Comparison of ENCODE assay signal across 8 cellular contexts in genomic region chr1:228101994-228102790, GRCh38. TPM values are rescaled to one million over a fixed set of nuclear protein-coding genes. Genes with fewer than 3 reads are reported as not detected.
DNase-seq lines count a peak whose midpoint lies in the region; ATAC-seq and TF ChIP-seq lines count a peak whose summit lies in the region.

No MANE protein-coding gene starts in this region.

- peaks cover 8% of the 10 kb centered on the region; the same call in 1 of the 2 replicates for H3K36me3 ChIP-seq in PC-9 (ENCODE audit: low read depth)
- H3K36me3 ChIP-seq in right atrium auricular region = peaks cover 47% of the 10 kb centered on the region
- H3K36me3 ChIP-seq in sigmoid colon = peaks cover 12 to 57% (median 34%) of the 10 kb centered on the region in 4 donors

- H3K9me3 ChIP-seq in PC-9 (ENCODE audit: insufficient read depth, low read depth) (no peaks in the 10 kb centered on the region), right atrium auricular region (no peaks in the 10 kb centered on the region), sigmoid colon (no peaks in the 10 kb centered on the region)

- peaks cover 55% of the 10 kb centered on the region for H3F3A ChIP-seq in PC-9 (ENCODE audit: insufficient read depth, low read depth)

- POLR2A ChIA-PET in activated CD4-positive, alpha-beta T cell treated with anti-CD3 and anti-CD28 coated beads for 36 hours (lab: Charles Lee) = interaction anchor here (0.9 to 1.3 kb wide), 4 partner anchors 10 to 63 kb away, joined by 3 to 6 read pairs (median 4); partner anchors contain the start of gene IBA57
- POLR2A ChIA-PET in PC-9 (lab: Charles Lee; ENCODE audit: unreplicated experiment) = interaction anchor here (0.5 kb wide), 1 partner anchor 20 kb away, joined by 3 read pairs; no protein-coding TSS in a partner anchor

- peak overlapping the region; percentile 89 for H3K4me3 Mint-ChIP-seq in activated CD4-positive, alpha-beta T cell treated with anti-CD3 and anti-CD28 coated beads for 36 hours
- H3K4me3 Mint-ChIP-seq in activated naive CD4-positive, alpha-beta T cell treated with anti-CD3 and anti-CD28 coated beads for 36 hours = peak overlapping the region; percentile 92

- TF ChIP-seq POLR2A in sigmoid colon (IDR thresholded peaks at IDR 0.05) = no peak

- TF ChIP-seq CTCF in PC-9 (conservative IDR thresholded peaks at IDR 0.05) (no peak; the same call in 1 of the 2 replicates), right atrium auricular region (IDR thresholded peaks at IDR 0.05) (peak in 1 of 2 donors; percentile 42), sigmoid colon (IDR thresholded peaks at IDR 0.05) (no peak)

- peak; percentile 56 for ATAC-seq in activated CD4-positive, alpha-beta T cell treated with anti-CD3 and anti-CD28 coated beads for 36 hours
- peak; percentile 2 for ATAC-seq in HG03039 (IDR thresholded peaks at IDR 0.05; ENCODE audit: unreplicated experiment)

- CTCF ChIA-PET in activated CD4-positive, alpha-beta T cell treated with anti-CD3 and anti-CD28 coated beads for 36 hours (lab: Charles Lee) = no interaction called here
- CTCF ChIA-PET in PC-9 (lab: Charles Lee) = no interaction called here
- CTCF ChIA-PET in activated naive CD4-positive, alpha-beta T cell treated with anti-CD3 and anti-CD28 coated beads for 36 hours (lab: Charles Lee) = no interaction called here

- WGBS in sigmoid colon, 2 donors = 2 to 5% methylated on average over 73 of the region's 73 CpGs

- intact Hi-C loops in activated CD4-positive, alpha-beta T cell treated with anti-CD3 and anti-CD28 coated beads for 36 hours (cut with DNase I, micrococcal nuclease) = loop anchor here (2.0 to 10.0 kb wide), 3 partner anchors 337 to 1695 kb away; partner anchors contain the start of genes JMJD4 (in 1 of the 2), PARP1 (in 1 of the 2) and SNAP47 (in 1 of the 2)
- intact Hi-C loops in PC-9 (cut with micrococcal nuclease; ENCODE audit: unreplicated experiment) = loop anchor here (2.0 kb wide), 1 partner anchor 97 kb away; no protein-coding TSS in a partner anchor
- intact Hi-C loops in activated naive CD4-positive, alpha-beta T cell treated with anti-CD3 and anti-CD28 coated beads for 36 hours (cut with micrococcal nuclease) = loop anchor here (1.0 kb wide), 1 partner anchor 39 kb away; no protein-coding TSS in a partner anchor
- intact Hi-C loops in sigmoid colon (cut with DNase I) = loop anchor here (1.0 to 2.0 kb wide), 2 partner anchors 20 to 65 kb away; partner anchors contain the start of gene ARF1

- no TSS peak for BruUV-seq in PC-9 (replicated peaks; lab: Mats Ljungman, UMichigan)

- no peaks in the 10 kb centered on the region for H3K27me3 Mint-ChIP-seq in activated CD4-positive, alpha-beta T cell treated with anti-CD3 and anti-CD28 coated beads for 36 hours
- H3K27me3 Mint-ChIP-seq in activated naive CD4-positive, alpha-beta T cell treated with anti-CD3 and anti-CD28 coated beads for 36 hours (ENCODE audit: low read depth) = no peaks in the 10 kb centered on the region

- H3K27ac ChIP-seq in PC-9 (no peak overlapping the region), right atrium auricular region (peak overlapping the region; percentile 89 to 91), sigmoid colon (peak overlapping the region; percentile 88 to 98 (median 95))

- H2AFZ ChIP-seq in PC-9 = peak overlapping the region; percentile 93; the same call in 1 of the 2 replicates

- DNase-seq in activated CD4-positive, alpha-beta T cell treated with anti-CD3 and anti-CD28 coated beads for 36 hours = peak; percentile 78
- DNase-seq in activated CD4-positive, alpha-beta T cell treated with anti-CD3 and anti-CD28 coated beads for 1 hour = no peak
- DNase-seq in PC-9 (peak in 1 of 2 experiments; percentile 74), right atrium auricular region (ENCODE audit: low spot score) (no peak), sigmoid colon (peak; percentile 82), hypothalamus (lab: John Stamatoyannopoulos, UW) (no peak)
- peak; percentile 68 for DNase-seq in activated naive CD4-positive, alpha-beta T cell treated with anti-CD3 and anti-CD28 coated beads for 36 hours

- H3K4me3 ChIP-seq in PC-9 (peak overlapping the region; percentile 85), right atrium auricular region (peak overlapping the region; percentile 61 to 93), sigmoid colon (peak overlapping the region; percentile 70 to 92 (median 78))

- H3K4me1 ChIP-seq in PC-9 (replicated peaks; ENCODE audit: insufficient read depth) = peaks cover 8% of the 10 kb centered on the region; the same call in 1 of the 2 replicates
- peaks cover 0 to 47% of the 10 kb centered on the region in 2 donors for H3K4me1 ChIP-seq in right atrium auricular region
- peaks cover 0 to 44% (median 26%) of the 10 kb centered on the region in 4 donors for H3K4me1 ChIP-seq in sigmoid colon

- H3K27me3 ChIP-seq in PC-9 (ENCODE audit: insufficient read depth, low read depth) (no peaks in the 10 kb centered on the region), right atrium auricular region (no peaks in the 10 kb centered on the region), sigmoid colon (no peaks in the 10 kb centered on the region)

- H4K20me1 ChIP-seq in PC-9 (ENCODE audit: insufficient read depth) = peaks cover 33% of the 10 kb centered on the region

- H3K4me2 ChIP-seq in PC-9 = peak overlapping the region; percentile 45

- no peaks in the 10 kb centered on the region for H3K9me3 Mint-ChIP-seq in activated CD4-positive, alpha-beta T cell treated with anti-CD3 and anti-CD28 coated beads for 36 hours (ENCODE audit: low read depth)
- no peaks in the 10 kb centered on the region for H3K9me3 Mint-ChIP-seq in activated naive CD4-positive, alpha-beta T cell treated with anti-CD3 and anti-CD28 coated beads for 36 hours

- no peaks in the 10 kb centered on the region for H3K9me2 ChIP-seq in PC-9 (ENCODE audit: insufficient read depth)

- no peak for TF ChIP-seq EP300 in sigmoid colon (IDR thresholded peaks at IDR 0.05)

- H3K4me1 Mint-ChIP-seq in activated CD4-positive, alpha-beta T cell treated with anti-CD3 and anti-CD28 coated beads for 36 hours = peaks cover 20% of the 10 kb centered on the region
- H3K4me1 Mint-ChIP-seq in activated naive CD4-positive, alpha-beta T cell treated with anti-CD3 and anti-CD28 coated beads for 36 hours (ENCODE audit: low read depth) = peaks cover 20% of the 10 kb centered on the region

- H3K79me2 ChIP-seq in PC-9 (ENCODE audit: low read depth) = peaks cover 9% of the 10 kb centered on the region

- peaks cover 41% of the 10 kb centered on the region for H3K36me3 Mint-ChIP-seq in activated CD4-positive, alpha-beta T cell treated with anti-CD3 and anti-CD28 coated beads for 36 hours (ENCODE audit: low read depth)
- peaks cover 22% of the 10 kb centered on the region for H3K36me3 Mint-ChIP-seq in activated naive CD4-positive, alpha-beta T cell treated with anti-CD3 and anti-CD28 coated beads for 36 hours (ENCODE audit: low read depth)

- H3K27ac Mint-ChIP-seq in activated CD4-positive, alpha-beta T cell treated with anti-CD3 and anti-CD28 coated beads for 36 hours = peak overlapping the region; percentile 37
- H3K27ac Mint-ChIP-seq in activated naive CD4-positive, alpha-beta T cell treated with anti-CD3 and anti-CD28 coated beads for 36 hours = peak overlapping the region; percentile 18

RNA-seq across cellular contexts. Expression of gene C1orf35, which starts 0.9 kb away (rescaled TPM):
- total RNA-seq in activated CD4-positive, alpha-beta T cell treated with anti-CD3 and anti-CD28 coated beads for 36 hours = 10 to 100 TPM; 14.6 to 22.5 TPM
- 26.4 and 37.6 TPM in 2 replicates for total RNA-seq in PC-9 (2021)
- 10 to 100 TPM; 14.5 to 16.2 TPM for total RNA-seq in activated naive CD4-positive, alpha-beta T cell treated with anti-CD3 and anti-CD28 coated beads for 36 hours
- 1 to 10 TPM; 4.5 to 4.9 TPM for total RNA-seq in right atrium auricular region
- 10 to 100 TPM in 3 of 4 donors, 1 to 10 TPM in 1; 7.8 to 18.1 (median 13.0) TPM for total RNA-seq in sigmoid colon
- polyA plus RNA-seq in sigmoid colon = 10 to 100 TPM in 1 of 3 donors, 1 to 10 TPM in 2; 8.8 to 17.9 (median 9.0) TPM

RNA-seq across cellular contexts. Expression of gene MRPL55, which starts 6.9 kb away (rescaled TPM):
- 10 to 100 TPM; 51.0 to 57.7 TPM for total RNA-seq in activated CD4-positive, alpha-beta T cell treated with anti-CD3 and anti-CD28 coated beads for 36 hours
- total RNA-seq in PC-9 (2021) = 81.0 and 84.4 TPM in 2 replicates
- total RNA-seq in activated naive CD4-positive, alpha-beta T cell treated with anti-CD3 and anti-CD28 coated beads for 36 hours = 10 to 100 TPM; 45.5 TPM
- total RNA-seq in right atrium auricular region = 10 to 100 TPM; 76.6 to 81.2 TPM
- total RNA-seq in sigmoid colon = 10 to 100 TPM; 62.0 to 90.6 (median 79.3) TPM
- polyA plus RNA-seq in sigmoid colon = 10 to 100 TPM; 53.5 to 77.4 (median 58.0) TPM

RNA-seq across cellular contexts. Expression of gene ARF1, which starts 19.7 kb away (rescaled TPM):
- total RNA-seq in activated CD4-positive, alpha-beta T cell treated with anti-CD3 and anti-CD28 coated beads for 36 hours = 100 to 1,000 TPM; 325 to 337 TPM
- total RNA-seq in PC-9 (2021) = 431 and 595 TPM in 2 replicates
- total RNA-seq in activated naive CD4-positive, alpha-beta T cell treated with anti-CD3 and anti-CD28 coated beads for 36 hours = 100 to 1,000 TPM; 346 to 358 TPM
- total RNA-seq in right atrium auricular region = 100 to 1,000 TPM; 375 to 422 TPM
- total RNA-seq in sigmoid colon = 100 to 1,000 TPM; 212 to 250 (median 225) TPM
- polyA plus RNA-seq in sigmoid colon = 100 to 1,000 TPM; 345 to 482 (median 479) TPM

RNA-seq across cellular contexts. Expression of gene GUK1, which starts 37.9 kb away (rescaled TPM):
- total RNA-seq in activated CD4-positive, alpha-beta T cell treated with anti-CD3 and anti-CD28 coated beads for 36 hours = 100 to 1,000 TPM; 196 to 270 TPM
- 239 and 278 TPM in 2 replicates for total RNA-seq in PC-9 (2021)
- total RNA-seq in activated naive CD4-positive, alpha-beta T cell treated with anti-CD3 and anti-CD28 coated beads for 36 hours = 100 to 1,000 TPM; 206 TPM
- total RNA-seq in right atrium auricular region = 100 to 1,000 TPM; 179 to 277 TPM
- total RNA-seq in sigmoid colon = 100 to 1,000 TPM; 225 to 366 (median 303) TPM
- polyA plus RNA-seq in sigmoid colon = 100 to 1,000 TPM; 391 to 668 (median 656) TPM

RNA-seq across cellular contexts. Expression of gene GJC2, which starts 47.5 kb away (rescaled TPM):
- under 1 TPM in 1 of 2 experiments, not detected in 1; 0.64 TPM for total RNA-seq in activated CD4-positive, alpha-beta T cell treated with anti-CD3 and anti-CD28 coated beads for 36 hours
- total RNA-seq in PC-9 (2021) (2.1 and 3.4 TPM in 2 replicates), right atrium auricular region (1 to 10 TPM in 1 of 2 donors, under 1 TPM in 1; 0.93 to 2.3 TPM), sigmoid colon (1 to 10 TPM; 4.2 to 6.4 (median 4.9) TPM)
- under 1 TPM; 0.17 to 0.25 TPM for total RNA-seq in activated naive CD4-positive, alpha-beta T cell treated with anti-CD3 and anti-CD28 coated beads for 36 hours
- under 1 TPM in 2 of 3 donors, not detected in 1; 0.60 to 0.99 TPM for polyA plus RNA-seq in sigmoid colon

Comparison
In these comparisons a context has a peak if more than half of its experiments do, and no peak if none do; other contexts are left out.
1. DNase-seq: peak in activated CD4-positive, alpha-beta T cell treated with anti-CD3 and anti-CD28 coated beads for 36 hours (single experiment), activated naive CD4-positive, alpha-beta T cell treated with anti-CD3 and anti-CD28 coated beads for 36 hours (single experiment) and sigmoid colon (single experiment); none in activated CD4-positive, alpha-beta T cell treated with anti-CD3 and anti-CD28 coated beads for 1 hour (single experiment), right atrium auricular region (single experiment) and hypothalamus (0 of 51).
2. Peak in every context shown above with its lines, with median percentiles within 50 percentile points of each other: H3K4me3 ChIP-seq.